8 cellular contexts compared by ENCODE assay signal in the genomic region with DNA sequence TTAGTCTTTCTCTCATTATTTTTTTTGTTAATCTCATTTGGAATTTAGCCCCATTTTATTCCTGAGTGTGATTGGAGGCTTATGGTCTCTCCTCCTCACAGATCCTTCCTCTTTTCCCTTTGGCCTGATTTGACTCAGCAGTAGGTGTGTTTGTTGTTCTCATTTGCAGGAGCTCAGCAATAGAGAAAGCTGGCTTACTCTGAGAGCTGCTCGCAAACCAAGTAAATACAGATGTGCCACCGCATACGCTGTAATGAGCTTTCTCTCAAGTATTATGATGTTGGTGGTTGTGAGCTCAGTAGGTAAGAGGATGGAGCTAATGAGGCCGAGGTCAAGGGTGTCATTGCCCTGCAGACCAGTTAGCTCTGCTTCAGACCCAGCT.
DNase-seq lines count a peak whose midpoint lies in the region; ATAC-seq and TF ChIP-seq lines count a peak whose summit lies in the region.

No MANE protein-coding gene starts in this region.

- H4K8ac ChIP-seq in mesendoderm (ENCODE audit: low read depth, low read length): no peak overlapping the region

- POLR2A ChIA-PET in GM10248 (lab: Yijun Ruan, JAX): interaction anchor here (1.1 kb wide), 1 partner anchor 32 kb away, joined by 3 read pairs; no protein-coding TSS in a partner anchor

- H2AK5ac ChIP-seq in mesendoderm (ENCODE audit: low read length): no peak overlapping the region

- no peaks in the 10 kb centered on the region for H3K79me1 ChIP-seq in mesendoderm (ENCODE audit: low read length)

- no peaks in the 10 kb centered on the region for H3K79me2 ChIP-seq in mesendoderm (ENCODE audit: control insufficient read depth, insufficient read depth, low read length)

- peak overlapping the region; percentile 2 for H3K18ac ChIP-seq in mesendoderm (ENCODE audit: low read length)

- H2BK120ac ChIP-seq in mesendoderm (ENCODE audit: low read depth, low read length): no peak overlapping the region

- no peak overlapping the region for H4K5ac ChIP-seq in mesendoderm (ENCODE audit: low read length)

- no peak overlapping the region for H3K23ac ChIP-seq in mesendoderm (ENCODE audit: low read length)

- DNase-seq in GM10248 (ENCODE audit: extremely low spot score) (peak; percentile 40), NCI-H2196 (lab: John Stamatoyannopoulos, UW; ENCODE audit: unreplicated experiment) (peak; percentile 58), mesendoderm (peak; percentile 55), DMS 273 treated with DMSO at 0.1 percent for 48 hours (lab: John Stamatoyannopoulos, UW) (no peak), left lobe of liver (ENCODE audit: low spot score) (no peak)
- no peak for DNase-seq in stimulated activated CD4-positive, alpha-beta T cell treated with anti-CD3 and anti-CD28 coated beads, Interleukin-1b, Interleukin-23, amount 100 ng/mL, for 48 hours

- no peak overlapping the region for H2BK15ac ChIP-seq in mesendoderm (replicated peaks; ENCODE audit: low read depth)

- peaks cover 20% of the 10 kb centered on the region for H3K4me1 ChIP-seq in mesendoderm (ENCODE audit: control insufficient read depth, low read depth, low read length)

- WGBS in mesendoderm (ENCODE audit: extremely low coverage, insufficient coverage, low lambda C conversion rate): no CpG with 5 or more reads among the region's 4 CpGs

- ATAC-seq in HG02642 (IDR thresholded peaks at IDR 0.05; ENCODE audit: poor library complexity, unreplicated experiment): peak; percentile 62
- ATAC-seq in HG02798 (IDR thresholded peaks at IDR 0.05; ENCODE audit: poor library complexity, unreplicated experiment): no peak
- no peak for ATAC-seq in left lobe of liver

- no peaks in the 10 kb centered on the region for H3K36me3 ChIP-seq in mesendoderm (ENCODE audit: control insufficient read depth, insufficient read depth, low read length)

- peak overlapping the region; percentile 6 for H3K56ac ChIP-seq in mesendoderm (ENCODE audit: low read length)

- TF ChIP-seq CTCF in GM10248 (IDR thresholded peaks at IDR 0.05; ENCODE audit: control extremely low read depth, extremely low read depth, low read depth, missing control alignments): no peak

- H3K9ac ChIP-seq in mesendoderm (ENCODE audit: low read length): no peak overlapping the region

- no peak overlapping the region for H3K4ac ChIP-seq in mesendoderm (ENCODE audit: low read depth, low read length)

- peak overlapping the region; percentile 51 for H3K27ac ChIP-seq in mesendoderm (ENCODE audit: low read depth, low read length)

- H3K4me3 ChIP-seq in mesendoderm (ENCODE audit: low read length): no peak overlapping the region

- CTCF ChIA-PET in GM10248 (lab: Yijun Ruan, JAX): interaction anchor here (0.7 to 2.8 kb wide), 11 partner anchors 11 to 277 kb away, joined by 3 to 10 read pairs (median 5); no protein-coding TSS in a partner anchor

- H2BK5ac ChIP-seq in mesendoderm (ENCODE audit: low read length): no peak overlapping the region

- no peak overlapping the region for H3K4me2 ChIP-seq in mesendoderm (ENCODE audit: low read length)

- no peaks in the 10 kb centered on the region for H3K27me3 ChIP-seq in mesendoderm (ENCODE audit: insufficient read depth, low read length, poor library complexity)

Comparison
In these comparisons a context has a peak if more than half of its experiments do, and no peak if none do; other contexts are left out.
1. DNase-seq: peak in GM10248 (single experiment), NCI-H2196 (single experiment) and mesendoderm (single experiment); none in stimulated activated CD4-positive, alpha-beta T cell treated with anti-CD3 and anti-CD28 coated beads, Interleukin-1b, Interleukin-23, amount 100 ng/mL, for 48 hours (single experiment), DMS 273 treated with DMSO at 0.1 percent for 48 hours (single experiment) and left lobe of liver (single experiment).